2 cellular contexts compared by ENCODE assay signal in the genomic region with DNA sequence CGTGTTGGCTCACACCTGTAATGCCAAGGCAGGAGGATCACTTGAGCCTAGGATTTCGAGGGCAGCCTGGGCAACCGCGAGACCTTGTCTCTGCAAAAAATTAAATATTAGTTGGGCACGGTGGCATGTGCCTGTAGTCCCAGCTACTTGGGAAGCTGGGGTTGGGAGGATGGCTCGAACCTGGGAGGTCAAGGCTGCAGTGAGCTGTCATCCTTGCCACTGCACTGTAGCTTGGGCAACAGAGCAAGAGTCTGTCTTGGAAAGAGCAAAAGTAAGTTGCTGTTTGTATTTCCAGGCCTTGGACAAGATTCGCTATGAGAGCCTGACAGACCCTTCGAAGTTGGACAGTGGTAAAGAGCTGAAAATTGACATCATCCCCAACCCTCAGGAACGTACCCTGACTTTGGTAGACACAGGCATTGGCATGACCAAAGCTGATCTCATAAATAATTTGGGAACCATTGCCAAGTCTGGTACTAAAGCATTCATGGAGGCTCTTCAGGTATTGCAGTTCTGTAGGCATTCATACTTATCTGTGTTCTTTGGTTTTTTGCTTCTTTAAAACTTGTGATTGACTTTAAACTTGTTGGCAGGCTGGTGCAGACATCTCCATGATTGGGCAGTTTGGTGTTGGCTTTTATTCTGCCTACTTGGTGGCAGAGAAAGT.
A peak's percentile ranks its signal among the peaks of the same experiment; 100 is the strongest.
TF ChIP-seq lines count a peak whose summit lies in the region.

No MANE protein-coding gene starts in this region.

TF ChIP-seq in SK-N-SH, 30 proteins besides CTCF, POLR2A, EP300 and RAD21:
- TF ChIP-seq RCOR1 (IDR thresholded peaks at IDR 0.05; ENCODE audit: low read length) (no peak), POLR2AphosphoS5 (IDR thresholded peaks at IDR 0.05; ENCODE audit: low read depth, low read length) (peak; percentile 8), REST (IDR thresholded peaks at IDR 0.05; ENCODE audit: low read depth, low read length) (no peak), USF2 (IDR thresholded peaks at IDR 0.05; ENCODE audit: borderline replicate concordance, low read depth, low read length) (no peak)
- TF ChIP-seq, protein P1, sequence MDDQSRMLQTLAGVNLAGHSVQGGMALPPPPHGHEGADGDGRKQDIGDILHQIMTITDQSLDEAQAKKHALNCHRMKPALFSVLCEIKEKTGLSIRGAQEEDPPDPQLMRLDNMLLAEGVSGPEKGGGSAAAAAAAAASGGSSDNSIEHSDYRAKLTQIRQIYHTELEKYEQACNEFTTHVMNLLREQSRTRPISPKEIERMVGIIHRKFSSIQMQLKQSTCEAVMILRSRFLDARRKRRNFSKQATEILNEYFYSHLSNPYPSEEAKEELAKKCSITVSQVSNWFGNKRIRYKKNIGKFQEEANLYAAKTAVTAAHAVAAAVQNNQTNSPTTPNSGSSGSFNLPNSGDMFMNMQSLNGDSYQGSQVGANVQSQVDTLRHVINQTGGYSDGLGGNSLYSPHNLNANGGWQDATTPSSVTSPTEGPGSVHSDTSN (IDR thresholded peaks at IDR 0.05): no peak

TF ChIP-seq in SK-N-SH treated with all-trans-retinoic acid at 6 μM for 48 hours, 23 proteins besides CTCF, POLR2A, EP300 and RAD21:
- TF ChIP-seq PPARA (CRISPR knock-in tag; IDR thresholded peaks at IDR 0.05; ENCODE audit: borderline replicate concordance) (no peak), ESRRG (CRISPR knock-in tag; IDR thresholded peaks at IDR 0.05) (no peak), OSR1 (CRISPR knock-in tag; IDR thresholded peaks at IDR 0.05) (no peak)
TF ChIP-seq in SK-N-SH treated with all-trans-retinoic acid at 6 μM for 48 hours: peak in this region for 0.
